In genomic region chr10:35212856-35213255, GRCh38 we compare ENCODE assay signal across 17 cellular contexts.
DNase-seq lines count a peak whose midpoint lies in the region; ATAC-seq, FAIRE-seq and TF ChIP-seq lines count a peak whose summit lies in the region.
"Had no signal": no experiment of that assay in that cellular context is flagged by ENCODE, and none has a peak within 500 bp of the region (broad histone marks: within the 10 kb centered on the region; RNA-seq: fewer than 3 reads in every experiment).

No MANE protein-coding gene starts in this region.

- H3K4me3 Mint-ChIP-seq in activated T-helper 2 cell treated with anti-CD3 and anti-CD28 coated beads, Interferon-gamma antibody, Interleukin-2, Interleukin-4, amounts not matched to agents 10 μg/mL and 5 μg/mL and 100 μg/mL, durations not matched to agents 14 hours and 24 hours and 36 hours (ENCODE audit: low read depth): no peak overlapping the region
- H3K4me3 Mint-ChIP-seq in immature natural killer cell: no peak overlapping the region
- H3K4me3 Mint-ChIP-seq: nephron progenitor cell; stimulated activated naive CD8-positive, alpha-beta T cell treated with anti-CD3 and anti-CD28 coated beads, Interleukin-15, Interleukin-2, amounts not matched to agents 100 ng/mL and 50 ng/mL, for 24 hours; T-helper 1 cell treated with Interleukin-12 subunit alpha and Interleukin-12 subunit beta and Interleukin-4 antibody, amounts not matched to agents 30 μg/mL and 1 μg/mL, for 36 hours had no signal

- DNase-seq in HTR-8/SVneo (ENCODE audit: insufficient read length, low spot score) (no peak), immature natural killer cell (no peak), sciatic nerve (ENCODE audit: low spot score) (no peak), stomach (no peak), cardiac septum (ENCODE audit: low spot score) (no peak)
- DNase-seq in activated T-helper 2 cell treated with anti-CD3 and anti-CD28 coated beads, Interferon-gamma antibody, Interleukin-2, Interleukin-4, amounts not matched to agents 10 μg/mL and 5 μg/mL and 100 μg/mL, durations not matched to agents 14 hours and 24 hours and 36 hours (ENCODE audit: low spot score): no peak
- DNase-seq: activated CD8-positive, alpha-beta memory T cell treated with anti-CD3 and anti-CD28 coated beads, Interleukin-2, amount 50 U/mL, for 4 hours; CD8-positive, alpha-beta memory T cell; cortex of kidney; DND-41; NCI-H446; nephron progenitor cell had no signal

- peaks cover 0 to 18% (median 5%) of the 10 kb centered on the region in 4 donors for H3K4me1 ChIP-seq in stomach
- H3K4me1 ChIP-seq: vagina had no signal

- intact Hi-C loops in activated T-helper 2 cell treated with anti-CD3 and anti-CD28 coated beads, Interferon-gamma antibody, Interleukin-2, Interleukin-4, amounts not matched to agents 10 μg/mL and 5 μg/mL and 100 μg/mL, durations not matched to agents 14 hours and 24 hours and 36 hours (cut with micrococcal nuclease): no loop called here
- intact Hi-C loops in sciatic nerve (cut with DNase I): no loop called here
- intact Hi-C loops in stomach (cut with DNase I; ENCODE audit: low total_unique reads): no loop called here
- intact Hi-C loops in cardiac septum (cut with DNase I): no loop called here

- H3K36me3 Mint-ChIP-seq in activated T-helper 2 cell treated with anti-CD3 and anti-CD28 coated beads, Interferon-gamma antibody, Interleukin-2, Interleukin-4, amounts not matched to agents 10 μg/mL and 5 μg/mL and 100 μg/mL, durations not matched to agents 14 hours and 24 hours and 36 hours (ENCODE audit: low read depth): peaks cover 66% of the 10 kb centered on the region
- H3K36me3 Mint-ChIP-seq in immature natural killer cell: peaks cover 3 to 15% (median 10%) of the 10 kb centered on the region in 3 donors

- ATAC-seq in sciatic nerve: peak; percentile 61
- ATAC-seq in GM19455 (IDR thresholded peaks at IDR 0.05; ENCODE audit: unreplicated experiment): no peak
- no peak for ATAC-seq in GM19467 (IDR thresholded peaks at IDR 0.05; ENCODE audit: unreplicated experiment)

- peaks cover 0 to 14% (median 11%) of the 10 kb centered on the region in 4 donors for H3K36me3 ChIP-seq in stomach
- H3K36me3 ChIP-seq: vagina had no signal

- H3K9me3 Mint-ChIP-seq in activated T-helper 2 cell treated with anti-CD3 and anti-CD28 coated beads, Interferon-gamma antibody, Interleukin-2, Interleukin-4, amounts not matched to agents 10 μg/mL and 5 μg/mL and 100 μg/mL, durations not matched to agents 14 hours and 24 hours and 36 hours: no peaks in the 10 kb centered on the region
- no peaks in the 10 kb centered on the region for H3K9me3 Mint-ChIP-seq in immature natural killer cell
- H3K9me3 Mint-ChIP-seq: CD8-positive, alpha-beta memory T cell; nephron progenitor cell; stimulated activated naive CD8-positive, alpha-beta T cell treated with anti-CD3 and anti-CD28 coated beads, Interleukin-15, Interleukin-2, amounts not matched to agents 100 ng/mL and 50 ng/mL, for 24 hours; T-helper 1 cell treated with Interleukin-12 subunit alpha and Interleukin-12 subunit beta and Interleukin-4 antibody, amounts not matched to agents 30 μg/mL and 1 μg/mL, for 36 hours had no signal

- no peak for TF ChIP-seq EP300 in stomach (IDR thresholded peaks at IDR 0.05)

- WGBS in stomach, 5 donors: 50 to 68% (median 61%) methylated on average over 6 of the region's 6 CpGs

- H3K4me3 ChIP-seq in stomach: no peak overlapping the region
- H3K4me3 ChIP-seq: vagina had no signal

- no peak overlapping the region for H3K27ac ChIP-seq in stomach
- H3K27ac ChIP-seq: vagina had no signal

- no peaks in the 10 kb centered on the region for H3K27me3 Mint-ChIP-seq in activated T-helper 2 cell treated with anti-CD3 and anti-CD28 coated beads, Interferon-gamma antibody, Interleukin-2, Interleukin-4, amounts not matched to agents 10 μg/mL and 5 μg/mL and 100 μg/mL, durations not matched to agents 14 hours and 24 hours and 36 hours (ENCODE audit: low read depth)
- H3K27me3 Mint-ChIP-seq in immature natural killer cell (ENCODE audit: low read depth in 3 of 3): peaks cover 1 to 5% (median 3%) of the 10 kb centered on the region in 3 donors
- H3K27me3 Mint-ChIP-seq: CD8-positive, alpha-beta memory T cell; stimulated activated naive CD8-positive, alpha-beta T cell treated with anti-CD3 and anti-CD28 coated beads, Interleukin-15, Interleukin-2, amounts not matched to agents 100 ng/mL and 50 ng/mL, for 24 hours had no signal

- H3K9me3 ChIP-seq in stomach: no peaks in the 10 kb centered on the region
- H3K9me3 ChIP-seq: vagina had no signal

- no peaks in the 10 kb centered on the region for H3K27me3 ChIP-seq in stomach
- H3K27me3 ChIP-seq: vagina had no signal

- TF ChIP-seq POLR2A in stomach (IDR thresholded peaks at IDR 0.05): no peak

- peak overlapping the region; percentile 62 for H3K27ac Mint-ChIP-seq in activated T-helper 2 cell treated with anti-CD3 and anti-CD28 coated beads, Interferon-gamma antibody, Interleukin-2, Interleukin-4, amounts not matched to agents 10 μg/mL and 5 μg/mL and 100 μg/mL, durations not matched to agents 14 hours and 24 hours and 36 hours
- peak overlapping the region in 5 of 6 donors; percentile 69 to 89 (median 85) for H3K27ac Mint-ChIP-seq in immature natural killer cell
- H3K27ac Mint-ChIP-seq: nephron progenitor cell; stimulated activated naive CD8-positive, alpha-beta T cell treated with anti-CD3 and anti-CD28 coated beads, Interleukin-15, Interleukin-2, amounts not matched to agents 100 ng/mL and 50 ng/mL, for 24 hours had no signal

- TF ChIP-seq CTCF in stomach (IDR thresholded peaks at IDR 0.05): no peak

- peak; percentile 38 for FAIRE-seq in HTR-8/SVneo (lab: Jason Lieb, UNC)

- H3K4me1 Mint-ChIP-seq in activated T-helper 2 cell treated with anti-CD3 and anti-CD28 coated beads, Interferon-gamma antibody, Interleukin-2, Interleukin-4, amounts not matched to agents 10 μg/mL and 5 μg/mL and 100 μg/mL, durations not matched to agents 14 hours and 24 hours and 36 hours (ENCODE audit: low read depth): peaks cover 67% of the 10 kb centered on the region
- H3K4me1 Mint-ChIP-seq in immature natural killer cell: peaks cover 70 to 80% of the 10 kb centered on the region in 2 donors
